In genomic region chr6:111748247-111748647, GRCh38 we compare ENCODE assay signal across 1 cellular context.
TF ChIP-seq lines count a peak whose summit lies in the region.

No MANE protein-coding gene starts in this region.

TF ChIP-seq in GM12878, 131 proteins besides CTCF, POLR2A, EP300 and RAD21 (continued from another document and continues in another):
- TF ChIP-seq CUX1 (IDR thresholded peaks at IDR 0.05; ENCODE audit: insufficient replicate concordance, low read depth, low read length) (no peak), ATF2 (IDR thresholded peaks at IDR 0.05; ENCODE audit: low read length) (peak; percentile 73), MEF2A (IDR thresholded peaks at IDR 0.05; ENCODE audit: insufficient read depth, low read depth, low read length) (peak; percentile 26; the same call in 1 of the 2 replicates), ASH2L (IDR thresholded peaks at IDR 0.05; ENCODE audit: borderline replicate concordance, low read depth) (no peak), ZBTB11 (CRISPR knock-in tag; IDR thresholded peaks at IDR 0.05) (no peak), NR2F1 (conservative IDR thresholded peaks at IDR 0.05) (no peak; the same call in 1 of the 2 replicates), PKNOX1 (IDR thresholded peaks at IDR 0.05) (no peak), POLR2AphosphoS2 (IDR thresholded peaks at IDR 0.05; ENCODE audit: low read depth, low read length) (no peak), STAT3 (IDR thresholded peaks at IDR 0.05; ENCODE audit: low read depth, low read length) (no peak), JUNB (IDR thresholded peaks at IDR 0.05) (no peak), NRF1 (conservative IDR thresholded peaks at IDR 0.05; ENCODE audit: low read depth, low read length) (no peak), BCLAF1 (IDR thresholded peaks at IDR 0.05) (no peak), IRF5 (IDR thresholded peaks at IDR 0.05; ENCODE audit: borderline replicate concordance) (no peak), SRF (IDR thresholded peaks at IDR 0.05; ENCODE audit: low read depth in 2 of 2, low read length in 2 of 2) (no peak), PBX3 (IDR thresholded peaks at IDR 0.05; ENCODE audit: insufficient replicate concordance, low read depth, low read length) (no peak), ATF3 (IDR thresholded peaks at IDR 0.05; ENCODE audit: borderline replicate concordance, extremely low read depth, low read depth, low read length) (no peak), BMI1 (IDR thresholded peaks at IDR 0.05; ENCODE audit: borderline replicate concordance) (no peak), CHD4 (IDR thresholded peaks at IDR 0.05) (no peak), CBX3 (IDR thresholded peaks at IDR 0.05; ENCODE audit: borderline replicate concordance, low read depth) (no peak), ETV6 (conservative IDR thresholded peaks at IDR 0.05 in 1 of 2, IDR thresholded peaks at IDR 0.05 in 1 of 2; ENCODE audit: borderline replicate concordance in 1 of 2, low read depth in 1 of 2) (peak in 1 of 2 experiments; percentile 82; a peak in 2 of 4 replicates), KAT2A (conservative IDR thresholded peaks at IDR 0.05; ENCODE audit: control insufficient read depth, low read depth, low read length) (no peak), TAF1 (IDR thresholded peaks at IDR 0.05; ENCODE audit: borderline replicate concordance, low read depth, low read length) (no peak), USF2 (IDR thresholded peaks at IDR 0.05; ENCODE audit: borderline replicate concordance, low read depth, low read length) (no peak), ATF7 (IDR thresholded peaks at IDR 0.05; ENCODE audit: low read depth) (0 out of 2 replicates have a peak, but pooled peaks have one; percentile 19), ZNF274 (IDR thresholded peaks at IDR 0.05; ENCODE audit: insufficient read depth, insufficient read length) (no peak), JUND (IDR thresholded peaks at IDR 0.05; ENCODE audit: low read depth, low read length) (no peak), EGR1 (IDR thresholded peaks at IDR 0.05; ENCODE audit: borderline replicate concordance in 1 of 2, low read depth in 2 of 2, low read length in 2 of 2) (no peak), SREBF2 (IDR thresholded peaks at IDR 0.05; ENCODE audit: low read length) (no peak), ZNF622 (IDR thresholded peaks at IDR 0.05) (no peak), MYC (IDR thresholded peaks at IDR 0.05; ENCODE audit: insufficient read depth, insufficient read length, insufficient replicate concordance, low read length, severe bottlenecking) (no peak), USF1 (IDR thresholded peaks at IDR 0.05; ENCODE audit: borderline replicate concordance, extremely low read length, insufficient read depth, low read depth, low read length) (no peak), YY1 (IDR thresholded peaks at IDR 0.05; ENCODE audit: low read depth, low read length) (peak; percentile 63)
